22 cellular contexts compared by ENCODE assay signal in the genomic region with DNA sequence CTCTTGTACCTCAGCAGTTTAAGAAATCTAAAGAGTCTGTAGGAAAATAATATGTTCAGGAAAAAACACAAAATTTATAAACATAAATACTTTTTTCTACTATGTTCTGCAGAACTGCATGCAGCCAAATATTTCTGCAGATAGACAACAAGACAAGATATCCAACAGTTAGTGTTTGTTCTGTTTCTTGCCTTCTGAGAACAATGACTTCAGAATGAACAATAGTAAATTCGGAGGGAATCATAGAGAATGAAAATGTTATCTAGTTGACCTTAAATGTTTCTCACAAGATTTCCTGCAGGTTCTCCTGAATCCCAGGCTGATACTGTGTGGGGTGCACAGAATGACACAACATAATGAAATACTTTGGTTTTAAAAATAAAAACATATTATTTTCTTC.
"Had no signal": no experiment of that assay in that cellular context is flagged by ENCODE, and none has a peak within 500 bp of the region (broad histone marks: within the 10 kb centered on the region; RNA-seq: fewer than 3 reads in every experiment).

No MANE protein-coding gene starts in this region.

- H3K4me3 Mint-ChIP-seq: activated B cell treated with CpG ODN at 0.5 μM for 24 hours; activated CD4-positive, alpha-beta memory T cell treated with anti-CD3 and anti-CD28 coated beads for 36 hours; activated CD4-positive, alpha-beta T cell treated with anti-CD3 and anti-CD28 coated beads, Interleukin-2, amount 10 ng/mL, durations not matched to agents 7 days and 5 days; activated naive CD8-positive, alpha-beta T cell treated with anti-CD3 and anti-CD28 coated beads, Interleukin-2, amount 50 U/mL, for 24 hours; activated T-cell treated with anti-CD3 and anti-CD28 coated beads, Interleukin-2, amount 50 U/mL, for 4 hours; T-helper 17 cell had no signal

- H3K9me3 Mint-ChIP-seq: activated B cell treated with CpG ODN at 0.5 μM for 24 hours; activated CD4-positive, alpha-beta memory T cell treated with anti-CD3 and anti-CD28 coated beads for 36 hours; activated CD4-positive, alpha-beta T cell treated with anti-CD3 and anti-CD28 coated beads, Interleukin-2, amount 10 ng/mL, durations not matched to agents 7 days and 5 days; activated naive CD4-positive, alpha-beta T cell treated with anti-CD3 and anti-CD28 coated beads, Interleukin-2, amount 50 U/mL, for 72 hours; activated naive CD8-positive, alpha-beta T cell treated with anti-CD3 and anti-CD28 coated beads, Interleukin-2, amount 50 U/mL, for 24 hours had no signal

- H3K36me3 Mint-ChIP-seq: activated CD4-positive, alpha-beta memory T cell treated with anti-CD3 and anti-CD28 coated beads for 36 hours; activated naive CD4-positive, alpha-beta T cell treated with anti-CD3 and anti-CD28 coated beads, Interleukin-2, amount 50 U/mL, for 72 hours had no signal

- H3K27me3 Mint-ChIP-seq: activated B cell treated with CpG ODN at 0.5 μM for 24 hours; activated CD4-positive, alpha-beta memory T cell treated with anti-CD3 and anti-CD28 coated beads for 36 hours; activated CD4-positive, alpha-beta T cell treated with anti-CD3 and anti-CD28 coated beads, Interleukin-2, amount 10 ng/mL, durations not matched to agents 7 days and 5 days; activated naive CD8-positive, alpha-beta T cell treated with anti-CD3 and anti-CD28 coated beads, Interleukin-2, amount 50 U/mL, for 24 hours; T-helper 17 cell had no signal

- H3K27ac ChIP-seq: cardiac muscle cell, PC-9 had no signal

- H3K27ac Mint-ChIP-seq: activated B cell treated with CpG ODN at 0.5 μM for 24 hours; activated CD4-positive, alpha-beta memory T cell treated with anti-CD3 and anti-CD28 coated beads for 36 hours; activated CD4-positive, alpha-beta T cell treated with anti-CD3 and anti-CD28 coated beads, Interleukin-2, amount 10 ng/mL, durations not matched to agents 7 days and 5 days; activated naive CD4-positive, alpha-beta T cell treated with anti-CD3 and anti-CD28 coated beads, Interleukin-2, amount 50 U/mL, for 72 hours; activated naive CD8-positive, alpha-beta T cell treated with anti-CD3 and anti-CD28 coated beads, Interleukin-2, amount 50 U/mL, for 24 hours; T-helper 17 cell had no signal

- ATAC-seq: activated naive CD4-positive, alpha-beta T cell treated with anti-CD3 and anti-CD28 coated beads, Interleukin-2, amount 50 U/mL, for 72 hours; activated naive CD8-positive, alpha-beta T cell treated with anti-CD3 and anti-CD28 coated beads, Interleukin-2, amount 50 U/mL, for 24 hours; activated T-cell treated with anti-CD3 and anti-CD28 coated beads, Interleukin-2, amount 50 U/mL, for 4 hours; T-helper 17 cell had no signal

- H3K4me1 Mint-ChIP-seq: T-helper 17 cell had no signal

- DNase-seq: activated B cell treated with CpG ODN at 0.5 μM for 24 hours; activated CD4-positive, alpha-beta memory T cell treated with anti-CD3 and anti-CD28 coated beads for 36 hours; activated CD4-positive, alpha-beta T cell treated with anti-CD3 and anti-CD28 coated beads, Interleukin-2, amount 10 ng/mL, durations not matched to agents 7 days and 5 days; activated CD8-positive, alpha-beta memory T cell treated with anti-CD3 and anti-CD28 coated beads for 24 hours; activated effector memory CD4-positive, alpha-beta T cell treated with anti-CD3 and anti-CD28 coated beads, Interleukin-2, amount 50 U/mL, for 16 hours; activated naive CD4-positive, alpha-beta T cell treated with Interleukin-2 at 50 U/mL for 16 hours; activated naive CD8-positive, alpha-beta T cell treated with anti-CD3 and anti-CD28 coated beads, Interleukin-2, amount 50 U/mL, for 24 hours; activated T-cell treated with anti-CD3 and anti-CD28 coated beads, Interleukin-2, amount 50 U/mL, for 4 hours; amniotic stem cell; brain microvascular endothelial cell; cerebellar nuclear complex; NCI-H1105 treated with DMSO at 0.1 percent for 48 hours; NCI-H1436 treated with DMSO at 0.1 percent for 48 hours; NCI-H187; NCI-H2081; NCI-H510A treated with DMSO at 0.1 percent for 48 hours; PC-9; SHP77 treated with DMSO at 0.1 percent for 48 hours; T-helper 17 cell; T-helper 9 cell had no signal
